Comparison of ENCODE assay signal across 8 cellular contexts in genomic region chr1:65420590-65421340, GRCh38. TPM values are rescaled to one million over a fixed set of nuclear protein-coding genes. Genes with fewer than 3 reads are reported as not detected.
DNase-seq lines count a peak whose midpoint lies in the region; ATAC-seq and TF ChIP-seq lines count a peak whose summit lies in the region.

LEPR (plus strand) TSS chr1:65420668; CDS start chr1:65565566, 144,898 bp downstream.
LEPROT (plus strand) TSS chr1:65420668; CDS start chr1:65420725, 57 bp downstream.

- peak within 1 kb of the TSS; percentile 98 for H3K27ac ChIP-seq in AG04450 (ENCODE audit: low read depth, low read length)
- H3K27ac ChIP-seq in OCI-LY1 (ENCODE audit: low read depth, low read length, poor library complexity, severe bottlenecking), result peak within 1 kb of the TSS; percentile 65
- H3K27ac ChIP-seq in duodenal mucosa (ENCODE audit: low read depth, low read length), result peak within 1 kb of the TSS; percentile 92

- H3K9me3 ChIP-seq in AG04450 (ENCODE audit: control insufficient read depth, insufficient read depth, low read length) (no peaks in the 10 kb centered on the region), OCI-LY1 (ENCODE audit: low read length) (no peaks in the 10 kb centered on the region), duodenal mucosa (ENCODE audit: control insufficient read depth in 1 of 2, low read length in 2 of 2) (no peaks in the 10 kb centered on the region)

- ATAC-seq in GM18517 (IDR thresholded peaks at IDR 0.05; ENCODE audit: unreplicated experiment) (peak; percentile 51), HG03103 (IDR thresholded peaks at IDR 0.05; ENCODE audit: low read depth, unreplicated experiment) (peak; percentile 1)

- no peak for TF ChIP-seq CTCF in AG04450 (IDR thresholded peaks at IDR 0.05; ENCODE audit: low read depth, low read length)
- TF ChIP-seq CTCF in OCI-LY1 (IDR thresholded peaks at IDR 0.05; ENCODE audit: low read length), result no peak; the same call in 1 of the 2 replicates

- 0 out of 2 replicates have a peak, but pooled peaks cover 9% of the 10 kb centered on the region for H3K79me2 ChIP-seq in OCI-LY1 (ENCODE audit: insufficient read depth, low read length)

- H3K9ac ChIP-seq in OCI-LY1 (ENCODE audit: low read length) (peak within 1 kb of the TSS; percentile 91), duodenal mucosa (ENCODE audit: low read depth in 1 of 2, low read length in 2 of 2) (peak within 1 kb of the TSS; percentile 88 to 91)

- DNase-seq in AG04450 (ENCODE audit: low read depth, low spot score) (no peak), myocyte (ENCODE audit: low read depth) (no peak)
- DNase-seq in activated effector memory CD4-positive, alpha-beta T cell treated with anti-CD3 and anti-CD28 coated beads, Interleukin-2, amount 50 U/mL, for 16 hours, result no peak
- no peak for DNase-seq in stimulated activated CD4-positive, alpha-beta T cell treated with anti-CD3 and anti-CD28 coated beads, Interleukin-12 subunit alpha, Interleukin-12 subunit beta, amount 100 ng/mL, for 4 hours

- peak within 1 kb of the TSS; percentile 88 for H3K4me2 ChIP-seq in OCI-LY1 (ENCODE audit: low read length)

- H3K4me1 ChIP-seq in OCI-LY1 (ENCODE audit: insufficient read depth, low read length, severe bottlenecking), result peaks cover 37% of the 10 kb centered on the region
- H3K4me1 ChIP-seq in duodenal mucosa (ENCODE audit: control insufficient read depth in 1 of 2, insufficient read depth in 2 of 2, low read length in 2 of 2), result peaks cover 17 to 25% of the 10 kb centered on the region in 2 donors

- H3K36me3 ChIP-seq in OCI-LY1 (ENCODE audit: insufficient read depth, low read length) (peaks cover 7% of the 10 kb centered on the region; the same call in 1 of the 2 replicates), duodenal mucosa (ENCODE audit: control insufficient read depth in 1 of 2, insufficient read depth in 2 of 2, low read length in 2 of 2) (peaks cover 4 to 8% of the 10 kb centered on the region in 2 donors)

- H3K4me3 ChIP-seq in AG04450 (ENCODE audit: low read depth, low read length) (peak within 1 kb of the TSS; percentile 82), OCI-LY1 (ENCODE audit: low read depth, low read length, poor library complexity, severe bottlenecking) (peak within 1 kb of the TSS; percentile 91), duodenal mucosa (ENCODE audit: low read depth in 1 of 2, low read length in 2 of 2) (peak within 1 kb of the TSS; percentile 85 to 97)

- CTCF ChIA-PET in AG04450 (lab: Charles Lee), result interaction anchor here (0.6 to 1.4 kb wide), 7 partner anchors 9 to 267 kb away, joined by 3 to 14 read pairs (median 4); no protein-coding TSS in a partner anchor

- H3F3A ChIP-seq in OCI-LY1 (ENCODE audit: insufficient read depth, low read length), result no peaks in the 10 kb centered on the region

- H3K9me2 ChIP-seq in OCI-LY1 (ENCODE audit: low read depth, low read length), result no peaks in the 10 kb centered on the region

- peak within 1 kb of the TSS; percentile 9; the same call in 1 of the 2 replicates for H2AFZ ChIP-seq in OCI-LY1 (ENCODE audit: low read length)

- POLR2A ChIA-PET in AG04450 (lab: Yijun Ruan, JAX), result interaction anchor here (0.6 kb wide), 1 partner anchor 1387 kb away, joined by 3 read pairs; no protein-coding TSS in a partner anchor

- no peaks in the 10 kb centered on the region for H4K20me1 ChIP-seq in OCI-LY1 (ENCODE audit: insufficient read depth, low read length)

- H3K27me3 ChIP-seq in AG04450 (ENCODE audit: control insufficient read depth, insufficient read depth, low read length) (no peaks in the 10 kb centered on the region), OCI-LY1 (ENCODE audit: insufficient read depth, low read length) (no peaks in the 10 kb centered on the region), duodenal mucosa (ENCODE audit: control insufficient read depth in 1 of 2, insufficient read depth in 2 of 2, low read length in 2 of 2) (no peaks in the 10 kb centered on the region)

RNA-seq across cellular contexts. Expression of gene LEPR, which starts in this region (rescaled TPM):
- 7.4 and 11.1 TPM in 2 replicates for polyA plus RNA-seq in AG04450 (2011; rRNA removed)
- 6.0 and 10.9 TPM in 2 replicates for polyA minus RNA-seq in AG04450 (2011; rRNA and poly(A)+ RNA removed)
- total RNA-seq in myocyte, result 19.4 TPM in 2 replicates
- 3.8 TPM for polyA plus RNA-seq in myocyte (2012)

RNA-seq across cellular contexts. Expression of gene LEPROT, which starts in this region (rescaled TPM):
- polyA plus RNA-seq in AG04450 (2011; rRNA removed), result 63.9 and 86.7 TPM in 2 replicates
- 60.1 and 71.6 TPM in 2 replicates for polyA minus RNA-seq in AG04450 (2011; rRNA and poly(A)+ RNA removed)
- 46.9 and 56.9 TPM in 2 replicates for total RNA-seq in myocyte
- polyA plus RNA-seq in myocyte (2012), result 63.9 TPM
